In the genomic region with DNA sequence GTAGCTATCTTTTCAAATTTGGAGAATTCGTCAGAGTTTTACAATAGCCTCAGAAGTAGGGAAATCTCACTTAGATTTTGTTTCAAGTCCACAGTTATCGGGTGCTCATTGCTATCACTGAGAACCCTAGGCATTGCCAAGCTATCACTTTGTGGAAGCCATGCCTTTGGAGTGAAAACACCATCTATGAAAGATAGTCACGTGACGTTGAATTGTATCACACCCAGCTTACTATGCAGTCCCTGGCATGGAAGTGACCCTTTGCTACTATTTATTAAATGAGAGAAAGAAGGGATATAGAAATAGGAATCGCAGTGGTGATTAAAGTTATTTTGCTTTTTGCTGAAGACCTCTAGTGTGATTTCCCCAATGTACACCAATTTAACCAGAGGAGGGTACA, we compare ENCODE assay signal across 1 cellular context.
TF ChIP-seq lines count a peak whose summit lies in the region.

No MANE protein-coding gene starts in this region.

TF ChIP-seq in A549, 52 proteins besides CTCF, POLR2A, EP300 and RAD21 (continued from another document):
- TF ChIP-seq, protein P1, sequence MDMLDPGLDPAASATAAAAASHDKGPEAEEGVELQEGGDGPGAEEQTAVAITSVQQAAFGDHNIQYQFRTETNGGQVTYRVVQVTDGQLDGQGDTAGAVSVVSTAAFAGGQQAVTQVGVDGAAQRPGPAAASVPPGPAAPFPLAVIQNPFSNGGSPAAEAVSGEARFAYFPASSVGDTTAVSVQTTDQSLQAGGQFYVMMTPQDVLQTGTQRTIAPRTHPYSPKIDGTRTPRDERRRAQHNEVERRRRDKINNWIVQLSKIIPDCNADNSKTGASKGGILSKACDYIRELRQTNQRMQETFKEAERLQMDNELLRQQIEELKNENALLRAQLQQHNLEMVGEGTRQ (IDR thresholded peaks at IDR 0.05) = no peak
- TF ChIP-seq RFX5 (IDR thresholded peaks at IDR 0.05) (no peak), FOSB (CRISPR knock-in tag; IDR thresholded peaks at IDR 0.05) (no peak), HEYL (CRISPR knock-in tag; IDR thresholded peaks at IDR 0.05) (no peak), CBX8 (IDR thresholded peaks at IDR 0.05) (no peak), ESRRA (IDR thresholded peaks at IDR 0.05; ENCODE audit: borderline replicate concordance, low read length) (no peak), GATA3 (IDR thresholded peaks at IDR 0.05; ENCODE audit: borderline replicate concordance) (no peak), EHMT2 (IDR thresholded peaks at IDR 0.05; ENCODE audit: low read depth) (no peak), BHLHE40 (IDR thresholded peaks at IDR 0.05; ENCODE audit: low read depth, low read length) (no peak), NFE2L2 (conservative IDR thresholded peaks at IDR 0.05; ENCODE audit: low read length) (no peak), EHF (CRISPR knock-in tag; IDR thresholded peaks at IDR 0.05) (no peak)
- TF ChIP-seq, protein P2, sequence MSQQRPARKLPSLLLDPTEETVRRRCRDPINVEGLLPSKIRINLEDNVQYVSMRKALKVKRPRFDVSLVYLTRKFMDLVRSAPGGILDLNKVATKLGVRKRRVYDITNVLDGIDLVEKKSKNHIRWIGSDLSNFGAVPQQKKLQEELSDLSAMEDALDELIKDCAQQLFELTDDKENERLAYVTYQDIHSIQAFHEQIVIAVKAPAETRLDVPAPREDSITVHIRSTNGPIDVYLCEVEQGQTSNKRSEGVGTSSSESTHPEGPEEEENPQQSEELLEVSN (IDR thresholded peaks at IDR 0.05; ENCODE audit: borderline replicate concordance, low read depth) = no peak
- TF ChIP-seq, protein P3, sequence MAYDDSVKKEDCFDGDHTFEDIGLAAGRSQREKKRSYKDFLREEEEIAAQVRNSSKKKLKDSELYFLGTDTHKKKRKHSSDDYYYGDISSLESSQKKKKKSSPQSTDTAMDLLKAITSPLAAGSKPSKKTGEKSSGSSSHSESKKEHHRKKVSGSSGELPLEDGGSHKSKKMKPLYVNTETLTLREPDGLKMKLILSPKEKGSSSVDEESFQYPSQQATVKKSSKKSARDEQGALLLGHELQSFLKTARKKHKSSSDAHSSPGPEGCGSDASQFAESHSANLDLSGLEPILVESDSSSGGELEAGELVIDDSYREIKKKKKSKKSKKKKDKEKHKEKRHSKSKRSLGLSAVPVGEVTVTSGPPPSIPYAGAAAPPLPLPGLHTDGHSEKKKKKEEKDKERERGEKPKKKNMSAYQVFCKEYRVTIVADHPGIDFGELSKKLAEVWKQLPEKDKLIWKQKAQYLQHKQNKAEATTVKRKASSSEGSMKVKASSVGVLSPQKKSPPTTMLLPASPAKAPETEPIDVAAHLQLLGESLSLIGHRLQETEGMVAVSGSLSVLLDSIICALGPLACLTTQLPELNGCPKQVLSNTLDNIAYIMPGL (CRISPR knock-in tag; IDR thresholded peaks at IDR 0.05; ENCODE audit: borderline replicate concordance) = no peak
